27 cellular contexts compared by ENCODE assay signal in the genomic region with DNA sequence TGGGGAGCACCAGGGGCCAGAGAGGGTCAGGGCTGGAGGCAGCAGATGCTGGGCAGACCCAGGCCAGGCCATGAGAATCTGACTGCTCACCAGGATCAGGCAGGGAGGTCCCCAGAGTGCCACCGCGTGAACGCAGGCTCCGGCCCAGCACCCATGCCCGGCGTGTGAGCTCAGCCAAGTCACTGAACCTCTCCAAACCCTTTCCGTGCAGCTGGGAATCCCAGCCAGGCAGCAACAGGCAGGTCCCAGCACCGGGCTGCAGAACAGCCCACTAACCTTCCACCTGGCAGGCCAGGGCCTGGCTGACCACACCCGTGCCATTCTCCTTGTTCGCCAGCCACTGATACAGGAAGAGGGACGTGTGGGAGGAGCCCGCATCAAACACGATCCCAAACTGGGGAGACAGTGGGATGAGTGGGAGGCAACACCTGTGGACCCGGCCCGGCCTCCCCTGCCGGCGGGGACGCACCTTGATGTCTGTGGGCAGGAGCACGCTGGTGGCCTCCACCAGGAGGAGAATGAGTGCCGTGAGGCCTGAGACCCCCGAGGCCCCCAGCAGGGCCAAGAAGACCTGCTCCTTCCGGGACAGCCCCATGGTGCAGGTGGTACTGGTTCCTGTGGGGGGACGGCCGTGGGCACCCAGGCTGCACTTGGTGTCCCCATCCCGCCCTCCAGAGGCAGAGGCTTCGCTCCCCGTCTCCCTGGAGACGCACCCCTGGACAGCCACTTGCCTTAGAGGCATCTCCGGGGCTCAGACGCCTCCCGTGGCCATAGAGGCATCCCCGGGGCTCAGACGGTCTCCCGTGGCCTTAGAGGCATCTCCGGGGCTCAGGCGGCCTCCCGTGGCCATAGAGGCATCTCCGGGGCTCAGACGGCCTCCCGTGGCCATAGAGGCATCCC. TPM values are rescaled to one million over a fixed set of nuclear protein-coding genes. Genes with fewer than 3 reads are reported as not detected.
DNase-seq lines count a peak whose midpoint lies in the region; ATAC-seq and TF ChIP-seq lines count a peak whose summit lies in the region.
"Had no signal": no experiment of that assay in that cellular context is flagged by ENCODE, and none has a peak within 500 bp of the region (broad histone marks: within the 10 kb centered on the region; RNA-seq: fewer than 3 reads in every experiment).

No MANE protein-coding gene starts in this region.

- TF ChIP-seq CTCF in chondrocyte (IDR thresholded peaks at IDR 0.05): no peak

- H3K9ac ChIP-seq in mucosa of stomach (ENCODE audit: low read length): peak overlapping the region; percentile 78

- DNase-seq in left cardiac atrium (peak; percentile 17), Right ventricle myocardium inferior (ENCODE audit: missing footprints) (no peak), chondrocyte (ENCODE audit: low spot score) (peak; percentile 85), aorta (peak; percentile 40 to 74), GM19240 (ENCODE audit: insufficient read length, low spot score) (no peak), dermis blood vessel endothelial cell (no peak)
- DNase-seq in stimulated activated CD4-positive, alpha-beta T cell treated with anti-CD3 and anti-CD28 coated beads, Interleukin-12 subunit alpha, Interleukin-12 subunit beta, amount 100 ng/mL, for 4 hours: no peak
- DNase-seq: activated CD8-positive, alpha-beta memory T cell treated with anti-CD3 and anti-CD28 coated beads for 24 hours; activated naive CD4-positive, alpha-beta T cell treated with anti-CD3 and anti-CD28 coated beads, Interleukin-2, amount 50 U/mL, for 16 hours; activated T-cell treated with anti-CD3 and anti-CD28 coated beads, Interleukin-2, amount 50 U/mL, for 72 hours; CD4-positive, alpha-beta T cell; DMS 273 treated with DMSO at 0.1 percent for 48 hours; effector memory CD8-positive, alpha-beta T cell; foreskin melanocyte; KG1; mammary epithelial cell; NCI-H1694 treated with DMSO at 0.1 percent for 48 hours; NCI-H2227 treated with DMSO at 0.1 percent for 48 hours; NCI-H748 treated with DMSO at 0.1 percent for 48 hours; occipital lobe; sigmoid colon; substantia nigra; T-cell had no signal

- H3K27me3 ChIP-seq in mucosa of stomach (ENCODE audit: control insufficient read depth, insufficient read depth, low read length) (no peaks in the 10 kb centered on the region), aorta (ENCODE audit: control insufficient read depth in 1 of 2, insufficient read depth in 2 of 2, low read length in 1 of 2) (no peaks in the 10 kb centered on the region)
- H3K27me3 ChIP-seq: hepatocyte had no signal

- no peaks in the 10 kb centered on the region for H3K27me3 Mint-ChIP-seq in chondrocyte (ENCODE audit: low read depth)

- H3K9me3 ChIP-seq in mucosa of stomach (ENCODE audit: control insufficient read depth, low read length) (no peaks in the 10 kb centered on the region), aorta (ENCODE audit: control insufficient read depth, low read length) (no peaks in the 10 kb centered on the region)
- H3K9me3 ChIP-seq: HAP-1 had no signal

- H3K4me1 Mint-ChIP-seq in chondrocyte (ENCODE audit: low read depth): peaks cover 3% of the 10 kb centered on the region

- H3K4me1 ChIP-seq in mucosa of stomach (ENCODE audit: control insufficient read depth, insufficient read depth, low read length): peaks cover 43% of the 10 kb centered on the region
- H3K4me1 ChIP-seq in aorta (ENCODE audit: control insufficient read depth in 1 of 2, insufficient read depth in 2 of 2, low read length in 2 of 2): no peaks in the 10 kb centered on the region

- H3K4me3 Mint-ChIP-seq in chondrocyte (ENCODE audit: unreplicated experiment): no peak overlapping the region
- H3K4me3 Mint-ChIP-seq: activated T-cell treated with anti-CD3 and anti-CD28 coated beads, Interleukin-2, amount 50 U/mL, for 72 hours; CD4-positive, alpha-beta T cell; effector memory CD8-positive, alpha-beta T cell; T-cell had no signal

- intact Hi-C loops in left cardiac atrium (cut with DNase I): no loop called here
- intact Hi-C loops in Right ventricle myocardium inferior (cut with DNase I): no loop called here
- intact Hi-C loops in aorta (cut with DNase I): no loop called here

- H3K36me3 Mint-ChIP-seq in chondrocyte (ENCODE audit: low read depth): no peaks in the 10 kb centered on the region
- H3K36me3 Mint-ChIP-seq: T-cell had no signal

- no peak overlapping the region for H3K4me3 ChIP-seq in mucosa of stomach (ENCODE audit: low read length)
- no peak overlapping the region for H3K4me3 ChIP-seq in aorta (ENCODE audit: low read length in 2 of 2)
- H3K4me3 ChIP-seq: HAP-1, hepatocyte, sigmoid colon had no signal

- no peak overlapping the region for H3K27ac ChIP-seq in aorta (ENCODE audit: low read depth in 1 of 2, low read length in 2 of 2)
- H3K27ac ChIP-seq: hepatocyte, sigmoid colon had no signal

- H3K36me3 ChIP-seq in mucosa of stomach (ENCODE audit: control insufficient read depth, insufficient read depth, low read length) (no peaks in the 10 kb centered on the region), aorta (ENCODE audit: control insufficient read depth in 1 of 2, insufficient read depth in 2 of 2, low read length in 1 of 2) (no peaks in the 10 kb centered on the region)
- H3K36me3 ChIP-seq: HAP-1, sigmoid colon had no signal

- 60 to 63% methylated on average over 36 to 40 of the region's 40 CpGs for WGBS in aorta, 2 donors

- no peak overlapping the region for H3K27ac Mint-ChIP-seq in chondrocyte (ENCODE audit: unreplicated experiment)
- H3K27ac Mint-ChIP-seq: activated T-cell treated with anti-CD3 and anti-CD28 coated beads, Interleukin-2, amount 50 U/mL, for 72 hours; CD4-positive, alpha-beta T cell; effector memory CD8-positive, alpha-beta T cell; T-cell had no signal

- ATAC-seq in left cardiac atrium (no peak), Right ventricle myocardium inferior (no peak), aorta (ENCODE audit: low FRiP score) (no peak)
- ATAC-seq: activated T-cell treated with anti-CD3 and anti-CD28 coated beads, Interleukin-2, amount 50 U/mL, for 72 hours; effector memory CD8-positive, alpha-beta T cell; esophagus mucosa; T-cell had no signal

- H3K9me3 Mint-ChIP-seq in chondrocyte (ENCODE audit: low read depth): no peaks in the 10 kb centered on the region
- H3K9me3 Mint-ChIP-seq: activated T-cell treated with anti-CD3 and anti-CD28 coated beads, Interleukin-2, amount 50 U/mL, for 72 hours; CD4-positive, alpha-beta T cell; effector memory CD8-positive, alpha-beta T cell; T-cell had no signal

RNA-seq across cellular contexts. Expression of a gene that starts 3.2 kb away (rescaled TPM):
- not detected for total RNA-seq in left cardiac atrium
- not detected for total RNA-seq in Right ventricle myocardium inferior
- 0.10 TPM in 1 of 3 replicates, not detected in the others for total RNA-seq in chondrocyte
- not detected for total RNA-seq in aorta
- 1 to 10 TPM in 1 of 2 donors, not detected in 1; 3.1 TPM for polyA plus RNA-seq in aorta
- total RNA-seq in dermis blood vessel endothelial cell: 0.23 and 0.34 TPM in 2 replicates
- total RNA-seq: activated T-cell treated with anti-CD3 and anti-CD28 coated beads, Interleukin-2, amount 50 U/mL, for 72 hours; CD4-positive, alpha-beta T cell; esophagus mucosa; T-cell had no signal

RNA-seq across cellular contexts. Expression of a gene that starts 14.7 kb away (rescaled TPM):
- total RNA-seq in left cardiac atrium (1 to 10 TPM; 2.5 to 5.3 TPM), Right ventricle myocardium inferior (2.2 TPM), chondrocyte (0.97 to 2.5 TPM (median 2.0 TPM) in 3 replicates), aorta (1 to 10 TPM; 4.1 to 8.5 TPM), dermis blood vessel endothelial cell (1.5 and 2.6 TPM in 2 replicates)
- 10 to 100 TPM in 1 of 2 donors, 1 to 10 TPM in 1; 2.9 to 12.6 TPM for polyA plus RNA-seq in aorta

RNA-seq across cellular contexts. Expression of a gene that starts 15.0 kb away (rescaled TPM):
- total RNA-seq in left cardiac atrium (10 to 100 TPM in 1 of 2 donors, 1 to 10 TPM in 1; 8.0 to 11.7 TPM), Right ventricle myocardium inferior (6.8 TPM), chondrocyte (10.7 to 15.7 TPM (median 11.6 TPM) in 3 replicates), aorta (10 to 100 TPM; 21.9 to 38.2 TPM), dermis blood vessel endothelial cell (32.9 and 43.1 TPM in 2 replicates)
- polyA plus RNA-seq in aorta: 10 to 100 TPM; 15.9 to 96.8 TPM

RNA-seq across cellular contexts. Expression of a gene that starts 21.2 kb away (rescaled TPM):
- total RNA-seq in left cardiac atrium (10 to 100 TPM; 20.5 to 25.1 TPM), Right ventricle myocardium inferior (11.5 TPM), chondrocyte (81.5 to 86.8 TPM (median 86.1 TPM) in 3 replicates), aorta (10 to 100 TPM; 76.8 to 78.2 TPM), dermis blood vessel endothelial cell (32.7 and 32.8 TPM in 2 replicates)
- 100 to 1,000 TPM in 1 of 2 donors, 10 to 100 TPM in 1; 75.5 to 154 TPM for polyA plus RNA-seq in aorta

Comparison
In these comparisons a context has a peak if more than half of its experiments do, and no peak if none do; other contexts are left out.
1. DNase-seq: peak in left cardiac atrium (single experiment), chondrocyte (single experiment) and aorta (2 of 2); none in Right ventricle myocardium inferior (single experiment), GM19240 (single experiment), dermis blood vessel endothelial cell (single experiment) and stimulated activated CD4-positive, alpha-beta T cell treated with anti-CD3 and anti-CD28 coated beads, Interleukin-12 subunit alpha, Interleukin-12 subunit beta, amount 100 ng/mL, for 4 hours (single experiment).